ENCODE assay signal across 15 cellular contexts in genomic region chr13:18948664-18949488, GRCh38.
"Had no signal": no experiment of that assay in that cellular context is flagged by ENCODE, and none has a peak within 500 bp of the region (broad histone marks: within the 10 kb centered on the region; RNA-seq: fewer than 3 reads in every experiment).

No MANE protein-coding gene starts in this region.

- ATAC-seq: foreskin keratinocyte; left lung; lower lobe of right lung; natural killer cell; right cardiac atrium; stimulated activated effector memory CD8-positive, alpha-beta T cell treated with anti-CD3 and anti-CD28 coated beads, Interleukin-12 subunit alpha, Interleukin-12 subunit beta, amount 100 ng/mL, for 72 hours had no signal

- DNase-seq: colonic mucosa; effector CD4-positive, alpha-beta T cell; endodermal cell; erythroblast; foreskin keratinocyte; lower lobe of right lung; natural killer cell; ovary; stimulated activated CD4-positive, alpha-beta T cell treated with anti-CD3 and anti-CD28 coated beads, Interleukin-4, amount 100 ng/mL, for 1 hour; stimulated activated CD8-positive, alpha-beta memory T cell treated with anti-CD3 and anti-CD28 coated beads, Interleukin-4, amount 100 ng/mL, for 48 hours; tibial artery; uterus had no signal
